Comparison of ENCODE assay signal across 1 cellular context in the genomic region with DNA sequence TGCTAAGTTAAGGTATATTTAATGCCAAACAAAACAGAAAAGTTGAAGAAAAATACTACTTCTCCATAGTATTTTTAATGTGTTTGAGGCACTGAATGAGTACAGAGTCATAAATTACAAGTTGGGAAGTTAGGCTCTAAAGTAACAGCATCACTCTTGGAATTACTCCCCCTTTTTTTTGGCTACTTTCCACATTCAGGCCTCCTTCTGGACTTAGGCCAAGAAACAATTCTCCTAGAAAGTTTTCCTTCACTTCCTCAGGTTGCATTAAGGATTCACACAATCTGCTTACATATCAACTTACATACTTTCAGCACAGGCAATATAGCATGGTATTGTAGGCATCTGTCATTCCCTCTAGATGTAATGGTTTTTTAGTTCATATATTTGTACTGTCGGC.
TF ChIP-seq lines count a peak whose summit lies in the region.

No MANE protein-coding gene starts in this region.

TF ChIP-seq in SK-N-SH treated with all-trans-retinoic acid at 6 μM for 48 hours, 23 proteins besides CTCF, POLR2A, EP300 and RAD21:
- TF ChIP-seq SNAI2 (CRISPR knock-in tag; IDR thresholded peaks at IDR 0.05) (no peak), ISL1 (CRISPR knock-in tag; IDR thresholded peaks at IDR 0.05) (no peak), ZNF565 (CRISPR knock-in tag; conservative IDR thresholded peaks at IDR 0.05; ENCODE audit: low read depth) (no peak), ZC3H10 (CRISPR knock-in tag; IDR thresholded peaks at IDR 0.05) (no peak), ZFP30 (CRISPR knock-in tag; IDR thresholded peaks at IDR 0.05) (no peak), ESRRG (CRISPR knock-in tag; IDR thresholded peaks at IDR 0.05) (no peak), ZFP3 (CRISPR knock-in tag; IDR thresholded peaks at IDR 0.05) (no peak)
- TF ChIP-seq, protein P1, sequence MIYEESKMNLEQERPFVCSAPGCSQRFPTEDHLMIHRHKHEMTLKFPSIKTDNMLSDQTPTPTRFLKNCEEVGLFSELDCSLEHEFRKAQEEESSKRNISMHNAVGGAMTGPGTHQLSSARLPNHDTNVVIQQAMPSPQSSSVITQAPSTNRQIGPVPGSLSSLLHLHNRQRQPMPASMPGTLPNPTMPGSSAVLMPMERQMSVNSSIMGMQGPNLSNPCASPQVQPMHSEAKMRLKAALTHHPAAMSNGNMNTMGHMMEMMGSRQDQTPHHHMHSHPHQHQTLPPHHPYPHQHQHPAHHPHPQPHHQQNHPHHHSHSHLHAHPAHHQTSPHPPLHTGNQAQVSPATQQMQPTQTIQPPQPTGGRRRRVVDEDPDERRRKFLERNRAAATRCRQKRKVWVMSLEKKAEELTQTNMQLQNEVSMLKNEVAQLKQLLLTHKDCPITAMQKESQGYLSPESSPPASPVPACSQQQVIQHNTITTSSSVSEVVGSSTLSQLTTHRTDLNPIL (CRISPR knock-in tag; IDR thresholded peaks at IDR 0.05; ENCODE audit: low read depth) = no peak
- TF ChIP-seq, protein P2, sequence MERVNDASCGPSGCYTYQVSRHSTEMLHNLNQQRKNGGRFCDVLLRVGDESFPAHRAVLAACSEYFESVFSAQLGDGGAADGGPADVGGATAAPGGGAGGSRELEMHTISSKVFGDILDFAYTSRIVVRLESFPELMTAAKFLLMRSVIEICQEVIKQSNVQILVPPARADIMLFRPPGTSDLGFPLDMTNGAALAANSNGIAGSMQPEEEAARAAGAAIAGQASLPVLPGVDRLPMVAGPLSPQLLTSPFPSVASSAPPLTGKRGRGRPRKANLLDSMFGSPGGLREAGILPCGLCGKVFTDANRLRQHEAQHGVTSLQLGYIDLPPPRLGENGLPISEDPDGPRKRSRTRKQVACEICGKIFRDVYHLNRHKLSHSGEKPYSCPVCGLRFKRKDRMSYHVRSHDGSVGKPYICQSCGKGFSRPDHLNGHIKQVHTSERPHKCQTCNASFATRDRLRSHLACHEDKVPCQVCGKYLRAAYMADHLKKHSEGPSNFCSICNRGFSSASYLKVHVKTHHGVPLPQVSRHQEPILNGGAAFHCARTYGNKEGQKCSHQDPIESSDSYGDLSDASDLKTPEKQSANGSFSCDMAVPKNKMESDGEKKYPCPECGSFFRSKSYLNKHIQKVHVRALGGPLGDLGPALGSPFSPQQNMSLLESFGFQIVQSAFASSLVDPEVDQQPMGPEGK (CRISPR knock-in tag; IDR thresholded peaks at IDR 0.05; ENCODE audit: borderline replicate concordance) = no peak
